Comparison of ENCODE assay signal across 20 cellular contexts in the genomic region with DNA sequence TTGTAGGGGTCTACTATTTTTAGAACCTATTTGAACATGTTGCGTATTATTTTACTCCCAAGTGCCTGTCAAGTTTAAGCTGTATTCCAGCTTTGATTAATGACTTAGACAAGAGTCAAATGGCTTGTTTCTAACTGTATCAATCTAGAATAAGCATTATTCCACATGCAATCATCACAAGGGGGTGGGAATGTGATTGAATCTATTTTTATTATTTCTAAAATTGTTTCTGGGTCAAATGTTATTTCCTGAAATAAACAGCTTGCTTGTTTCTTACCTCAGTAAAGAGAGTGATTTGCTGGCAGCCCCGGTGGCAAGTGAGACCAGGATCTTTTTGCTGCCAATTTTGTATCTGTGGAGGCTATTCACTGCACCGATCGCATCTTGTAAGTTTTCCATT.
"Had no signal": no experiment of that assay in that cellular context is flagged by ENCODE, and none has a peak within 500 bp of the region (broad histone marks: within the 10 kb centered on the region; RNA-seq: fewer than 3 reads in every experiment).

No MANE protein-coding gene starts in this region.

- H3K4me3 Mint-ChIP-seq: activated CD4-positive, alpha-beta T cell treated with anti-CD3 and anti-CD28 coated beads for 36 hours; activated naive CD8-positive, alpha-beta T cell treated with anti-CD3 and anti-CD28 coated beads, Interleukin-2, amount 10 ng/mL, durations not matched to agents 7 days and 5 days; neural progenitor cell; stimulated activated naive B cell treated with anti-CD40 and anti-IgM and Interleukin-4, amounts not matched to agents 10 μg/mL and 1 μg/mL and 100 μg/mL, for 72 hours; T-helper 1 cell treated with Interleukin-12 subunit alpha and Interleukin-12 subunit beta and Interleukin-4 antibody, amounts not matched to agents 30 μg/mL and 1 μg/mL, for 36 hours had no signal

- H3K27me3 ChIP-seq: body of pancreas, dorsolateral prefrontal cortex, neural progenitor cell, right lobe of liver, upper lobe of right lung had no signal

- FAIRE-seq: colon, islet of Langerhans had no signal

- DNase-seq: activated CD4-positive, alpha-beta T cell treated with anti-CD3 and anti-CD28 coated beads for 36 hours; activated CD4-positive, alpha-beta T cell treated with anti-CD3 and anti-CD28 coated beads, Interleukin-2, amount 50 U/mL, for 48 hours; activated naive CD8-positive, alpha-beta T cell treated with anti-CD3 and anti-CD28 coated beads, Interleukin-2, amount 10 ng/mL, durations not matched to agents 7 days and 5 days; body of pancreas; central memory CD4-positive, alpha-beta T cell; dorsolateral prefrontal cortex; hippocampal formation; mammary epithelial cell; stimulated activated CD4-positive, alpha-beta T cell treated with anti-CD3 and anti-CD28 coated beads, Interleukin-4, amount 100 ng/mL, for 4 hours; stimulated activated naive B cell treated with anti-CD40 and anti-IgM and Interleukin-4, amounts not matched to agents 10 μg/mL and 1 μg/mL and 100 μg/mL, for 72 hours; upper lobe of right lung had no signal

- H3K4me3 ChIP-seq: body of pancreas, dorsolateral prefrontal cortex, neural progenitor cell, prostate gland, right lobe of liver, smooth muscle cell, upper lobe of right lung had no signal

- H3K4me1 ChIP-seq: neural progenitor cell, prostate gland, right lobe of liver, upper lobe of right lung had no signal

- H3K27me3 Mint-ChIP-seq: activated CD4-positive, alpha-beta T cell treated with anti-CD3 and anti-CD28 coated beads for 36 hours; activated naive CD8-positive, alpha-beta T cell treated with anti-CD3 and anti-CD28 coated beads, Interleukin-2, amount 10 ng/mL, durations not matched to agents 7 days and 5 days; stimulated activated naive B cell treated with anti-CD40 and anti-IgM and Interleukin-4, amounts not matched to agents 10 μg/mL and 1 μg/mL and 100 μg/mL, for 72 hours had no signal

- H3K9me3 Mint-ChIP-seq: activated naive CD8-positive, alpha-beta T cell treated with anti-CD3 and anti-CD28 coated beads, Interleukin-2, amount 10 ng/mL, durations not matched to agents 7 days and 5 days; neural progenitor cell; stimulated activated naive B cell treated with anti-CD40 and anti-IgM and Interleukin-4, amounts not matched to agents 10 μg/mL and 1 μg/mL and 100 μg/mL, for 72 hours; T-helper 1 cell treated with Interleukin-12 subunit alpha and Interleukin-12 subunit beta and Interleukin-4 antibody, amounts not matched to agents 30 μg/mL and 1 μg/mL, for 36 hours had no signal

- H3K9me3 ChIP-seq: body of pancreas, prostate gland, right lobe of liver, upper lobe of right lung had no signal

- H3K27ac ChIP-seq: body of pancreas, neural progenitor cell, prostate gland, right lobe of liver, upper lobe of right lung, VCaP had no signal

- H3K4me1 Mint-ChIP-seq: activated naive CD8-positive, alpha-beta T cell treated with anti-CD3 and anti-CD28 coated beads, Interleukin-2, amount 10 ng/mL, durations not matched to agents 7 days and 5 days had no signal

- H3K27ac Mint-ChIP-seq: activated CD4-positive, alpha-beta T cell treated with anti-CD3 and anti-CD28 coated beads for 36 hours; activated naive CD8-positive, alpha-beta T cell treated with anti-CD3 and anti-CD28 coated beads, Interleukin-2, amount 10 ng/mL, durations not matched to agents 7 days and 5 days; neural progenitor cell; stimulated activated naive B cell treated with anti-CD40 and anti-IgM and Interleukin-4, amounts not matched to agents 10 μg/mL and 1 μg/mL and 100 μg/mL, for 72 hours; T-helper 1 cell treated with Interleukin-12 subunit alpha and Interleukin-12 subunit beta and Interleukin-4 antibody, amounts not matched to agents 30 μg/mL and 1 μg/mL, for 36 hours had no signal

- ATAC-seq: activated CD4-positive, alpha-beta T cell treated with anti-CD3 and anti-CD28 coated beads for 36 hours; body of pancreas; left lobe of liver; right lobe of liver; stimulated activated naive B cell treated with anti-CD40 and anti-IgM and Interleukin-4, amounts not matched to agents 10 μg/mL and 1 μg/mL and 100 μg/mL, for 72 hours; upper lobe of right lung had no signal
